In the genomic region with DNA sequence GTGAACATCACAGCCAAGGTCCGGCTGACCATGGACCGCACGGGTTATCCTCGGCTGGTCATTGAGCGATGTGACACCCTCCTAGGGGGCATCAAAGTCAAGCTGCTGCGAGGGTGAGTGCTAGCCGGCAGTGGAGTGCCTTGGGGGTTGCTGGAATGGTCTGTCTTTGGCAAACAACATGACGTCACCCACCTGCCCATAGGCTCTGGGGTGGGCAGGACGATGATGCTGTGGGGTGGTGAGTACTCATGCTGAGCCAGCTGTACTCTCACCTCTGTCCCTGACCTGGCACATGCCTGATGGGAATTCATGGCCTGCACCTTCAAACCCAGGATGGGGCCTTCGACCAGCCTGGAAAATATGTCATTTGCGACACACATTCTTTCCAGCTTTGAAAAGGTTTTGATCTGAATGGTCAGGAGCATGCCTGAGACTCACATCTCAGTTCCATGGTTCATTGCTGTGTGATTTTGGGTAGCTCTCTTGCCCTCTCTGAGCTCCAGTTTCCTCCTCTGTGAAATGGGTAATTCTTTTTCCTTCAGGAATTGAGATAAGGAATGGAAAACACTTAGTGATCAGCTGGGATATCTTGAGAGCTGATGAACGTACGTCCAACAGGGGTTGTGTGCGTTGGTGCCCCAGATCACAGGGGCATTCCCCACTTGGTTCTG, we compare ENCODE assay signal across 22 cellular contexts. TPM values are rescaled to one million over a fixed set of nuclear protein-coding genes. Genes with fewer than 3 reads are reported as not detected.
DNase-seq lines count a peak whose midpoint lies in the region; ATAC-seq, FAIRE-seq and TF ChIP-seq lines count a peak whose summit lies in the region.
"Had no signal": no experiment of that assay in that cellular context is flagged by ENCODE, and none has a peak within 500 bp of the region (broad histone marks: within the 10 kb centered on the region; RNA-seq: fewer than 3 reads in every experiment).

No MANE protein-coding gene starts in this region.

- FAIRE-seq in HepG2 (lab: Jason Lieb, UNC), result no peak
- FAIRE-seq in K562 (lab: Jason Lieb, UNC), result no peak
- FAIRE-seq: GM12878 had no signal

- intact Hi-C loops in HepG2 (cut with micrococcal nuclease; ENCODE audit: unreplicated experiment), result no loop called here
- intact Hi-C loops in right lobe of liver (cut with DNase I), result no loop called here
- intact Hi-C loops in K562 (cut with micrococcal nuclease), result no loop called here
- intact Hi-C loops in spleen (cut with DNase I; ENCODE audit: low total_unique reads), result no loop called here

- H3K4me2 ChIP-seq in HepG2 (ENCODE audit: low read depth, low read length), result no peak overlapping the region
- no peak overlapping the region for H3K4me2 ChIP-seq in K562 (ENCODE audit: insufficient read depth, low read length)

- H3K4me3 ChIP-seq in HepG2 (replicated peaks in 1 of 3; ENCODE audit: insufficient read depth in 1 of 3, low read depth in 2 of 3, low read length in 3 of 3), result no peak overlapping the region
- H3K4me3 ChIP-seq in right lobe of liver, result no peak overlapping the region
- H3K4me3 ChIP-seq in K562, result no peak overlapping the region
- no peak overlapping the region for H3K4me3 ChIP-seq in spleen
- H3K4me3 ChIP-seq: GM12878 had no signal

- H3K9ac ChIP-seq in HepG2 (ENCODE audit: insufficient read depth, low read depth, low read length) (no peak overlapping the region), K562 (ENCODE audit: insufficient read depth in 1 of 2, low read depth in 2 of 2, low read length in 2 of 2) (no peak overlapping the region)

- ATAC-seq in HepG2 (no peak), right lobe of liver (no peak), K562 (no peak)
- ATAC-seq: GM12878 had no signal

- CTCF ChIA-PET in HepG2 (lab: Yijun Ruan, JAX; ENCODE audit: low intra/inter-chr PET ratio, low total read pairs) (no interaction called here), K562 (lab: Yijun Ruan, JAX; ENCODE audit: low intra/inter-chr PET ratio) (no interaction called here)

- no peaks in the 10 kb centered on the region for H3K4me1 Mint-ChIP-seq in endothelial cell (ENCODE audit: unreplicated experiment)
- H3K4me1 Mint-ChIP-seq: CD8-positive, alpha-beta memory T cell; H9 had no signal

- no peaks in the 10 kb centered on the region for H3K9me3 Mint-ChIP-seq in endothelial cell (ENCODE audit: unreplicated experiment)
- H3K9me3 Mint-ChIP-seq: CD4-positive, CD25-positive, alpha-beta regulatory T cell; CD8-positive, alpha-beta memory T cell; H9 had no signal

- POLR2A ChIA-PET in HepG2 (lab: Yijun Ruan, JAX) (no interaction called here), K562 (lab: Yijun Ruan, JAX) (interaction anchor here (1.1 kb wide), 1 partner anchor 11 kb away, joined by 3 read pairs; no protein-coding TSS in a partner anchor)

- in situ Hi-C loops in HepG2 (cut with HindIII; ENCODE audit: extremely low pct_ligation_motif_present, low pct_unique_long_range_greater_than_20kb), result no loop called here
- in situ Hi-C loops in K562 (cut with MboI), result no loop called here

- DNase-seq in HepG2 (ENCODE audit: low spot score) (no peak), right lobe of liver (no peak), K562 (ENCODE audit: extremely low read depth in 1 of 4, low spot score in 3 of 4) (no peak), spleen (peak; percentile 58), activated gamma-delta T cell (lab: John Stamatoyannopoulos, UW) (no peak), NCI-H1417 (lab: John Stamatoyannopoulos, UW) (no peak), endothelial cell (ENCODE audit: low spot score) (no peak)
- DNase-seq: ACHN; BE2C; C1 segment of cervical spinal cord; CD4-positive, CD25-positive, alpha-beta regulatory T cell; CD8-positive, alpha-beta memory T cell; COR-L47; DMS 273 treated with DMSO at 0.1 percent for 48 hours; DMS53; DND-41; EL; GOT3; H9 had no signal

- H3K27ac Mint-ChIP-seq in endothelial cell (ENCODE audit: unreplicated experiment), result no peak overlapping the region
- H3K27ac Mint-ChIP-seq: CD4-positive, CD25-positive, alpha-beta regulatory T cell; H9 had no signal

- WGBS in HepG2 (ENCODE audit: low lambda C conversion rate), result 60% methylated on average over 14 of the region's 14 CpGs
- WGBS in right lobe of liver (ENCODE audit: insufficient coverage, low coverage, low lambda C conversion rate, missing lambda C conversion rate), result 90% methylated on average over 2 of the region's 14 CpGs
- 1% methylated on average over 14 of the region's 14 CpGs for WGBS in K562 (ENCODE audit: insufficient coverage, low coverage, missing lambda C conversion rate)
- 86 to 95% (median 87%) methylated on average over 6 to 14 of the region's 14 CpGs for WGBS in spleen, 5 donors

- TF ChIP-seq CTCF in HepG2 (CRISPR knock-in tag; IDR thresholded peaks at IDR 0.05) (no peak), right lobe of liver (IDR thresholded peaks at IDR 0.05) (no peak), K562 (IDR thresholded peaks at IDR 0.05 in 2 of 3, conservative IDR thresholded peaks at IDR 0.05 in 1 of 3; ENCODE audit: insufficient read depth in 2 of 3, low read depth in 1 of 3, low read length in 3 of 3) (no peak), spleen (IDR thresholded peaks at IDR 0.05 in 8 of 11, conservative IDR thresholded peaks at IDR 0.05 in 3 of 11) (no peak), endothelial cell (IDR thresholded peaks at IDR 0.05; ENCODE audit: unreplicated experiment) (no peak)

- no peaks in the 10 kb centered on the region for H3K9me1 ChIP-seq in K562 (ENCODE audit: control insufficient read depth, insufficient read depth, low read length)

- BruUV-seq in HepG2 (replicated peaks; lab: Mats Ljungman, UMichigan) (no TSS peak), K562 (replicated peaks; lab: Mats Ljungman, UMichigan) (no TSS peak)

- TF ChIP-seq RAD21 in HepG2 (CRISPR knock-in tag; IDR thresholded peaks at IDR 0.05), result no peak
- no peak for TF ChIP-seq RAD21 in K562 (CRISPR knock-in tag; conservative IDR thresholded peaks at IDR 0.05 in 1 of 2, IDR thresholded peaks at IDR 0.05 in 1 of 2)

- H3K4me3 Mint-ChIP-seq in endothelial cell (ENCODE audit: unreplicated experiment), result no peak overlapping the region
- H3K4me3 Mint-ChIP-seq: CD4-positive, CD25-positive, alpha-beta regulatory T cell; CD8-positive, alpha-beta memory T cell; H9 had no signal

- no peaks in the 10 kb centered on the region for H3K36me3 ChIP-seq in HepG2 (replicated peaks in 1 of 2; ENCODE audit: control insufficient read depth in 1 of 2, insufficient read depth in 2 of 2, low read length in 2 of 2)
- H3K36me3 ChIP-seq in right lobe of liver, result no peaks in the 10 kb centered on the region
- H3K36me3 ChIP-seq in K562 (ENCODE audit: control insufficient read depth, insufficient read depth, low read length), result no peaks in the 10 kb centered on the region
- H3K36me3 ChIP-seq in spleen, result no peaks in the 10 kb centered on the region
- H3K36me3 ChIP-seq: BE2C had no signal

- H3K27me3 ChIP-seq in HepG2 (ENCODE audit: control insufficient read depth in 1 of 2, insufficient read depth in 2 of 2, low read length in 2 of 2) (peaks cover 3 to 25% of the 10 kb centered on the region in 2 experiments; a peak in 2 of 5 replicates), right lobe of liver (no peaks in the 10 kb centered on the region), K562 (ENCODE audit: control insufficient read depth in 2 of 2, insufficient read depth in 2 of 2, low read length in 2 of 2) (peaks cover 14 to 54% of the 10 kb centered on the region in 2 experiments; a peak in 4 of 5 replicates), spleen (replicated peaks in 1 of 7) (no peaks in the 10 kb centered on the region)

- H3K9me3 ChIP-seq in HepG2 (ENCODE audit: low read length), result no peaks in the 10 kb centered on the region
- no peaks in the 10 kb centered on the region for H3K9me3 ChIP-seq in right lobe of liver
- H3K9me3 ChIP-seq in K562 (replicated peaks; ENCODE audit: control insufficient read depth, insufficient read depth, low read depth, low read length), result no peaks in the 10 kb centered on the region
- no peaks in the 10 kb centered on the region for H3K9me3 ChIP-seq in spleen
- H3K9me3 ChIP-seq: BE2C had no signal

- H3K27me3 Mint-ChIP-seq in endothelial cell (ENCODE audit: unreplicated experiment), result no peaks in the 10 kb centered on the region
- H3K27me3 Mint-ChIP-seq: CD4-positive, CD25-positive, alpha-beta regulatory T cell; CD8-positive, alpha-beta memory T cell had no signal

- H4K20me1 ChIP-seq in HepG2 (ENCODE audit: insufficient read depth, low read length) (no peaks in the 10 kb centered on the region), K562 (replicated peaks; ENCODE audit: control insufficient read depth, insufficient read depth, low read length) (peaks cover 7% of the 10 kb centered on the region; the same call in 1 of the 2 replicates)

- no peak overlapping the region for H2AFZ ChIP-seq in HepG2 (ENCODE audit: low read length)
- H2AFZ ChIP-seq in K562 (ENCODE audit: low read depth, low read length), result no peak overlapping the region

- TF ChIP-seq POLR2A in HepG2 (IDR thresholded peaks at IDR 0.05; ENCODE audit: insufficient read depth in 1 of 2, low read depth in 2 of 2, low read length in 2 of 2) (no peak), right lobe of liver (IDR thresholded peaks at IDR 0.05) (no peak), K562 (conservative IDR thresholded peaks at IDR 0.05) (no peak), spleen (IDR thresholded peaks at IDR 0.05) (no peak)

- no peaks in the 10 kb centered on the region for H3K36me3 Mint-ChIP-seq in endothelial cell (ENCODE audit: low read depth, unreplicated experiment)
- H3K36me3 Mint-ChIP-seq: CD4-positive, CD25-positive, alpha-beta regulatory T cell; CD8-positive, alpha-beta memory T cell had no signal

- no peaks in the 10 kb centered on the region for H3K79me2 ChIP-seq in HepG2 (ENCODE audit: insufficient read depth, low read length)
- no peaks in the 10 kb centered on the region for H3K79me2 ChIP-seq in K562 (ENCODE audit: control insufficient read depth, insufficient read depth, low read length)

- H3K27ac ChIP-seq in HepG2 (ENCODE audit: extremely low read length, insufficient read depth, low read length), result no peak overlapping the region
- H3K27ac ChIP-seq in right lobe of liver, result no peak overlapping the region
- no peak overlapping the region for H3K27ac ChIP-seq in K562 (ENCODE audit: extremely low read depth, low read depth, low read length)
- H3K27ac ChIP-seq in spleen, result no peak overlapping the region

- H3K4me1 ChIP-seq in HepG2 (ENCODE audit: insufficient read depth, low read length) (peaks cover 8% of the 10 kb centered on the region; the same call in 1 of the 2 replicates), right lobe of liver (no peaks in the 10 kb centered on the region), K562 (replicated peaks in 1 of 2; ENCODE audit: control insufficient read depth in 2 of 2, insufficient read depth in 2 of 2, low read length in 2 of 2) (peaks cover 0 to 5% of the 10 kb centered on the region in 2 experiments; a peak in 1 of 5 replicates), spleen (no peaks in the 10 kb centered on the region)
- H3K4me1 ChIP-seq: BE2C had no signal

- TF ChIP-seq EP300 in HepG2 (IDR thresholded peaks at IDR 0.05; ENCODE audit: low read depth in 2 of 2, low read length in 2 of 2), result no peak
- no peak for TF ChIP-seq EP300 in HepG2 (CRISPR knock-in tag; IDR thresholded peaks at IDR 0.05; ENCODE audit: borderline replicate concordance)
- TF ChIP-seq EP300 in K562 (IDR thresholded peaks at IDR 0.05; ENCODE audit: low read length), result no peak

RNA-seq across cellular contexts. Expression of gene BPIFB4, which starts 6.7 kb away (rescaled TPM):
- total RNA-seq in HepG2 (2016; rRNA removed; fragmentation: Illumina TruSeq; extraction: Trizol) (not detected in 2 replicates), right lobe of liver (not detected), K562 (2014; rRNA removed) (not detected in 2 replicates), K562 (2014; rRNA removed; fragmentation: Illumina TruSeq; extraction: Trizol) (not detected in 2 replicates), K562 (2015; rRNA removed; fragmentation: Illumina TruSeq; extraction: Trizol) (not detected in 2 replicates), K562 (2021) (not detected in 2 replicates), spleen (not detected), endothelial cell (ENCODE audit: unreplicated experiment) (2.1 TPM)
- total RNA-seq in HepG2 (2016; cell fraction: cytosol; rRNA removed; fragmentation: Illumina TruSeq; extraction: Trizol; ENCODE audit: low read depth), result not detected in 2 replicates
- not detected in 2 replicates for total RNA-seq in HepG2 (2016; cell fraction: insoluble cytoplasmic fraction; rRNA removed; fragmentation: Illumina TruSeq; extraction: Trizol)
- not detected in 2 replicates for total RNA-seq in HepG2 (2016; cell fraction: membrane; rRNA removed; fragmentation: Illumina TruSeq; extraction: Trizol)
- not detected in 2 replicates for total RNA-seq in HepG2 (2016; cell fraction: nucleus; rRNA removed; fragmentation: Illumina TruSeq; extraction: Trizol)
- polyA plus RNA-seq in HepG2 (2011; rRNA removed) (0.09 and 0.13 TPM in 2 replicates), K562 (2011; rRNA removed) (not detected in 2 replicates), K562 (2014; fragmentation: Illumina TruSeq; extraction: Trizol) (not detected in 2 replicates), K562 (2014; fragmentation: Nextera tagmentation; extraction: Ambion mirVana) (not detected), K562 (2014; rRNA removed) (not detected in 2 replicates), spleen (not detected)
- polyA plus RNA-seq in HepG2 (2011; cell fraction: cytosol; rRNA removed), result 0.06 and 0.07 TPM in 2 replicates
- polyA plus RNA-seq in HepG2 (2011; cell fraction: nucleus; rRNA removed), result 0.32 and 0.36 TPM in 2 replicates
- polyA plus RNA-seq in HepG2 (2012), result not detected in 2 replicates
- polyA plus RNA-seq in HepG2 (2016; cell fraction: cytosol; fragmentation: Illumina TruSeq; extraction: Trizol; ENCODE audit: low read depth), result not detected in 2 replicates
- not detected in 2 replicates for polyA plus RNA-seq in HepG2 (2016; cell fraction: insoluble cytoplasmic fraction; fragmentation: Illumina TruSeq; extraction: Trizol; ENCODE audit: low read depth)
- polyA plus RNA-seq in HepG2 (2016; cell fraction: membrane; fragmentation: Illumina TruSeq; extraction: Trizol; ENCODE audit: low read depth), result not detected in 2 replicates
- polyA plus RNA-seq in HepG2 (2016; cell fraction: nucleus; fragmentation: Illumina TruSeq; extraction: Trizol; ENCODE audit: insufficient read depth, low read depth), result not detected in 2 replicates
- polyA minus RNA-seq in HepG2 (2011; rRNA and poly(A)+ RNA removed; ENCODE audit: low replicate concordance), result not detected in 2 replicates
- not detected in 2 replicates for polyA minus RNA-seq in HepG2 (2011; cell fraction: cytosol; rRNA and poly(A)+ RNA removed)
- not detected in 2 replicates for polyA minus RNA-seq in HepG2 (2011; cell fraction: nucleus; rRNA and poly(A)+ RNA removed)
- not detected in 2 replicates for total RNA-seq in K562 (2011; cell fraction: chromatin; rRNA removed; ENCODE audit: low replicate concordance)
- total RNA-seq in K562 (2011; cell fraction: nucleolus; rRNA removed), result not detected in 2 replicates
- total RNA-seq in K562 (2011; cell fraction: nucleoplasm; rRNA removed), result not detected in 2 replicates
- polyA plus RNA-seq in K562 (2011; cell fraction: cytosol; rRNA removed), result not detected in 2 replicates
- not detected in 2 replicates for polyA plus RNA-seq in K562 (2011; cell fraction: nucleus; rRNA removed)
- polyA plus RNA-seq in K562 (2012), result not detected in 2 replicates
- not detected in 2 replicates for polyA minus RNA-seq in K562 (2011; rRNA and poly(A)+ RNA removed)
- not detected in 2 replicates for polyA minus RNA-seq in K562 (2011; cell fraction: cytosol; rRNA and poly(A)+ RNA removed)
- not detected in 2 replicates for polyA minus RNA-seq in K562 (2011; cell fraction: nucleus; rRNA and poly(A)+ RNA removed)
- total RNA-seq: A172; CD4-positive, CD25-positive, alpha-beta regulatory T cell; CD8-positive, alpha-beta memory T cell; G401; GM12878; H9 had no signal
- polyA plus RNA-seq: CD4-positive, CD25-positive, alpha-beta regulatory T cell; CD8-positive, alpha-beta memory T cell had no signal

RNA-seq across cellular contexts. Expression of gene BPIFB3, which starts 32.5 kb away (rescaled TPM):
- total RNA-seq in HepG2 (2016; rRNA removed; fragmentation: Illumina TruSeq; extraction: Trizol), result not detected in 2 replicates
- not detected in 2 replicates for total RNA-seq in HepG2 (2016; cell fraction: cytosol; rRNA removed; fragmentation: Illumina TruSeq; extraction: Trizol; ENCODE audit: low read depth)
- not detected in 2 replicates for total RNA-seq in HepG2 (2016; cell fraction: insoluble cytoplasmic fraction; rRNA removed; fragmentation: Illumina TruSeq; extraction: Trizol)
- total RNA-seq in HepG2 (2016; cell fraction: membrane; rRNA removed; fragmentation: Illumina TruSeq; extraction: Trizol), result not detected in 2 replicates
- total RNA-seq in HepG2 (2016; cell fraction: nucleus; rRNA removed; fragmentation: Illumina TruSeq; extraction: Trizol), result not detected in 2 replicates
- 0.09 TPM in 1 of 2 replicates, not detected in the other for polyA plus RNA-seq in HepG2 (2011; rRNA removed)
- not detected in 2 replicates for polyA plus RNA-seq in HepG2 (2011; cell fraction: cytosol; rRNA removed)
- 0.21 TPM in 1 of 2 replicates, not detected in the other for polyA plus RNA-seq in HepG2 (2011; cell fraction: nucleus; rRNA removed)
- not detected in 2 replicates for polyA plus RNA-seq in HepG2 (2012)
- polyA plus RNA-seq in HepG2 (2016; cell fraction: cytosol; fragmentation: Illumina TruSeq; extraction: Trizol; ENCODE audit: low read depth), result not detected in 2 replicates
- not detected in 2 replicates for polyA plus RNA-seq in HepG2 (2016; cell fraction: insoluble cytoplasmic fraction; fragmentation: Illumina TruSeq; extraction: Trizol; ENCODE audit: low read depth)
- not detected in 2 replicates for polyA plus RNA-seq in HepG2 (2016; cell fraction: membrane; fragmentation: Illumina TruSeq; extraction: Trizol; ENCODE audit: low read depth)
- polyA plus RNA-seq in HepG2 (2016; cell fraction: nucleus; fragmentation: Illumina TruSeq; extraction: Trizol; ENCODE audit: insufficient read depth, low read depth), result not detected in 2 replicates
- polyA minus RNA-seq in HepG2 (2011; rRNA and poly(A)+ RNA removed; ENCODE audit: low replicate concordance), result not detected in 2 replicates
- polyA minus RNA-seq in HepG2 (2011; cell fraction: cytosol; rRNA and poly(A)+ RNA removed), result not detected in 2 replicates
- not detected in 2 replicates for polyA minus RNA-seq in HepG2 (2011; cell fraction: nucleus; rRNA and poly(A)+ RNA removed)
- total RNA-seq in right lobe of liver, result not detected
- not detected in 2 replicates for total RNA-seq in K562 (2011; cell fraction: chromatin; rRNA removed; ENCODE audit: low replicate concordance)
- not detected in 2 replicates for total RNA-seq in K562 (2011; cell fraction: nucleolus; rRNA removed)
- total RNA-seq in K562 (2011; cell fraction: nucleoplasm; rRNA removed), result not detected in 2 replicates
- total RNA-seq in K562 (2014; rRNA removed), result not detected in 2 replicates
- total RNA-seq in K562 (2014; rRNA removed; fragmentation: Illumina TruSeq; extraction: Trizol), result not detected in 2 replicates
- not detected in 2 replicates for total RNA-seq in K562 (2015; rRNA removed; fragmentation: Illumina TruSeq; extraction: Trizol)
- not detected in 2 replicates for total RNA-seq in K562 (2021)
- polyA plus RNA-seq in K562 (2011; rRNA removed), result not detected in 2 replicates
- not detected in 2 replicates for polyA plus RNA-seq in K562 (2011; cell fraction: cytosol; rRNA removed)
- not detected in 2 replicates for polyA plus RNA-seq in K562 (2011; cell fraction: nucleus; rRNA removed)
- not detected in 2 replicates for polyA plus RNA-seq in K562 (2012)
- not detected in 2 replicates for polyA plus RNA-seq in K562 (2014; fragmentation: Illumina TruSeq; extraction: Trizol)
- polyA plus RNA-seq in K562 (2014; fragmentation: Nextera tagmentation; extraction: Ambion mirVana), result not detected
- not detected in 2 replicates for polyA plus RNA-seq in K562 (2014; rRNA removed)
- polyA minus RNA-seq in K562 (2011; rRNA and poly(A)+ RNA removed), result not detected in 2 replicates
- polyA minus RNA-seq in K562 (2011; cell fraction: cytosol; rRNA and poly(A)+ RNA removed), result not detected in 2 replicates
- not detected in 2 replicates for polyA minus RNA-seq in K562 (2011; cell fraction: nucleus; rRNA and poly(A)+ RNA removed)
- total RNA-seq in spleen, result not detected
- not detected for polyA plus RNA-seq in spleen
- not detected for total RNA-seq in endothelial cell (ENCODE audit: unreplicated experiment)
- total RNA-seq: A172; CD4-positive, CD25-positive, alpha-beta regulatory T cell; CD8-positive, alpha-beta memory T cell; G401; GM12878; H9 had no signal
- polyA plus RNA-seq: CD4-positive, CD25-positive, alpha-beta regulatory T cell; CD8-positive, alpha-beta memory T cell; GM12878 had no signal

RNA-seq across cellular contexts. Expression of gene BPIFB6, which starts 54.7 kb away (rescaled TPM):
- total RNA-seq in HepG2 (2016; rRNA removed; fragmentation: Illumina TruSeq; extraction: Trizol), result 0.13 TPM in 1 of 2 replicates, not detected in the other
- not detected in 2 replicates for total RNA-seq in HepG2 (2016; cell fraction: cytosol; rRNA removed; fragmentation: Illumina TruSeq; extraction: Trizol; ENCODE audit: low read depth)
- total RNA-seq in HepG2 (2016; cell fraction: insoluble cytoplasmic fraction; rRNA removed; fragmentation: Illumina TruSeq; extraction: Trizol), result not detected in 2 replicates
- total RNA-seq in HepG2 (2016; cell fraction: membrane; rRNA removed; fragmentation: Illumina TruSeq; extraction: Trizol), result not detected in 2 replicates
- 0.28 TPM in 1 of 2 replicates, not detected in the other for total RNA-seq in HepG2 (2016; cell fraction: nucleus; rRNA removed; fragmentation: Illumina TruSeq; extraction: Trizol)
- polyA plus RNA-seq in HepG2 (2011; rRNA removed), result 1.7 and 3.1 TPM in 2 replicates
- polyA plus RNA-seq in HepG2 (2011; cell fraction: cytosol; rRNA removed), result 0.36 and 0.92 TPM in 2 replicates
- 16.0 and 30.7 TPM in 2 replicates for polyA plus RNA-seq in HepG2 (2011; cell fraction: nucleus; rRNA removed)
- polyA plus RNA-seq in HepG2 (2012), result 1.9 and 4.7 TPM in 2 replicates
- polyA plus RNA-seq in HepG2 (2016; cell fraction: cytosol; fragmentation: Illumina TruSeq; extraction: Trizol; ENCODE audit: low read depth), result not detected in 2 replicates
- polyA plus RNA-seq in HepG2 (2016; cell fraction: insoluble cytoplasmic fraction; fragmentation: Illumina TruSeq; extraction: Trizol; ENCODE audit: low read depth), result not detected in 2 replicates
- polyA plus RNA-seq in HepG2 (2016; cell fraction: membrane; fragmentation: Illumina TruSeq; extraction: Trizol; ENCODE audit: low read depth), result not detected in 2 replicates
- polyA plus RNA-seq in HepG2 (2016; cell fraction: nucleus; fragmentation: Illumina TruSeq; extraction: Trizol; ENCODE audit: insufficient read depth, low read depth), result 0.32 TPM in 1 of 2 replicates, not detected in the other
- 2.3 TPM in 1 of 2 replicates, not detected in the other for polyA minus RNA-seq in HepG2 (2011; rRNA and poly(A)+ RNA removed; ENCODE audit: low replicate concordance)
- polyA minus RNA-seq in HepG2 (2011; cell fraction: cytosol; rRNA and poly(A)+ RNA removed), result not detected in 2 replicates
- polyA minus RNA-seq in HepG2 (2011; cell fraction: nucleus; rRNA and poly(A)+ RNA removed), result 2.2 and 2.5 TPM in 2 replicates
- total RNA-seq in right lobe of liver, result not detected
- total RNA-seq in K562 (2011; cell fraction: chromatin; rRNA removed; ENCODE audit: low replicate concordance), result not detected in 2 replicates
- total RNA-seq in K562 (2011; cell fraction: nucleolus; rRNA removed), result not detected in 2 replicates
- total RNA-seq in K562 (2011; cell fraction: nucleoplasm; rRNA removed), result not detected in 2 replicates
- not detected in 2 replicates for total RNA-seq in K562 (2014; rRNA removed)
- not detected in 2 replicates for total RNA-seq in K562 (2014; rRNA removed; fragmentation: Illumina TruSeq; extraction: Trizol)
- not detected in 2 replicates for total RNA-seq in K562 (2015; rRNA removed; fragmentation: Illumina TruSeq; extraction: Trizol)
- total RNA-seq in K562 (2021), result not detected in 2 replicates
- polyA plus RNA-seq in K562 (2011; rRNA removed), result not detected in 2 replicates
- polyA plus RNA-seq in K562 (2011; cell fraction: cytosol; rRNA removed), result not detected in 2 replicates
- polyA plus RNA-seq in K562 (2011; cell fraction: nucleus; rRNA removed), result not detected in 2 replicates
- not detected in 2 replicates for polyA plus RNA-seq in K562 (2012)
- not detected in 2 replicates for polyA plus RNA-seq in K562 (2014; fragmentation: Illumina TruSeq; extraction: Trizol)
- not detected for polyA plus RNA-seq in K562 (2014; fragmentation: Nextera tagmentation; extraction: Ambion mirVana)
- polyA plus RNA-seq in K562 (2014; rRNA removed), result not detected in 2 replicates
- not detected in 2 replicates for polyA minus RNA-seq in K562 (2011; rRNA and poly(A)+ RNA removed)
- not detected in 2 replicates for polyA minus RNA-seq in K562 (2011; cell fraction: cytosol; rRNA and poly(A)+ RNA removed)
- polyA minus RNA-seq in K562 (2011; cell fraction: nucleus; rRNA and poly(A)+ RNA removed), result not detected in 2 replicates
- total RNA-seq in spleen, result not detected
- polyA plus RNA-seq in spleen, result not detected
- not detected for total RNA-seq in endothelial cell (ENCODE audit: unreplicated experiment)
- total RNA-seq: A172; CD4-positive, CD25-positive, alpha-beta regulatory T cell; CD8-positive, alpha-beta memory T cell; G401; GM12878; H9 had no signal
- polyA plus RNA-seq: CD4-positive, CD25-positive, alpha-beta regulatory T cell; CD8-positive, alpha-beta memory T cell; GM12878 had no signal

Comparison
In these comparisons a context has a peak if more than half of its experiments do, and no peak if none do; other contexts are left out.
1. Of the 241 proteins assayed by ChIP-seq in both HepG2 and K562: peak only in HepG2: none; only in K562: ZFP36; in both: none; in neither: 237; mixed calls (peak in some experiments, not most) for 3.